32 cellular contexts compared by ENCODE assay signal in genomic region chr9:136740491-136740890, GRCh38. TPM values are rescaled to one million over a fixed set of nuclear protein-coding genes. Genes with fewer than 3 reads are reported as not detected.
DNase-seq lines count a peak whose midpoint lies in the region; ATAC-seq lines count a peak whose summit lies in the region.
"Had no signal": no experiment of that assay in that cellular context is flagged by ENCODE, and none has a peak within 500 bp of the region (broad histone marks: within the 10 kb centered on the region; RNA-seq: fewer than 3 reads in every experiment).

No MANE protein-coding gene starts in this region.

- peak overlapping the region; percentile 31 for H3K4me3 Mint-ChIP-seq in activated T-cell treated with anti-CD3 and anti-CD28 coated beads, Interleukin-2, amount 50 U/mL, for 4 hours
- H3K4me3 Mint-ChIP-seq in CD4-positive, CD25-positive, alpha-beta regulatory T cell, result peak overlapping the region in 3 of 4 donors; percentile 46 to 64 (median 60)
- peak overlapping the region; percentile 92 for H3K4me3 Mint-ChIP-seq in memory B cell
- H3K4me3 Mint-ChIP-seq: activated CD4-positive, alpha-beta T cell treated with anti-CD3 and anti-CD28 coated beads for 36 hours had no signal

- ATAC-seq in activated T-cell treated with anti-CD3 and anti-CD28 coated beads, Interleukin-2, amount 50 U/mL, for 4 hours, result no peak
- ATAC-seq in CD4-positive, CD25-positive, alpha-beta regulatory T cell (ENCODE audit: low read depth in 2 of 2), result no peak
- no peak for ATAC-seq in memory B cell (ENCODE audit: low read depth)
- ATAC-seq: activated CD4-positive, alpha-beta T cell treated with anti-CD3 and anti-CD28 coated beads for 36 hours had no signal

- H3K4me1 Mint-ChIP-seq in activated T-cell treated with anti-CD3 and anti-CD28 coated beads, Interleukin-2, amount 50 U/mL, for 4 hours (ENCODE audit: low read depth), result peaks cover 8% of the 10 kb centered on the region
- peaks cover 0 to 11% (median 0%) of the 10 kb centered on the region in 4 donors for H3K4me1 Mint-ChIP-seq in CD4-positive, CD25-positive, alpha-beta regulatory T cell
- H3K4me1 Mint-ChIP-seq in memory B cell, result peaks cover 16% of the 10 kb centered on the region

- peak overlapping the region in 1 of 3 donors; percentile 67 for H3K27ac Mint-ChIP-seq in CD4-positive, CD25-positive, alpha-beta regulatory T cell
- no peak overlapping the region for H3K27ac Mint-ChIP-seq in memory B cell
- H3K27ac Mint-ChIP-seq: activated CD4-positive, alpha-beta T cell treated with anti-CD3 and anti-CD28 coated beads for 36 hours had no signal

- no peaks in the 10 kb centered on the region for H3K36me3 ChIP-seq in CD4-positive, CD25-positive, alpha-beta regulatory T cell (ENCODE audit: control insufficient read depth, insufficient read depth, low read length)
- H3K36me3 ChIP-seq: adrenal gland, pancreas, thoracic aorta had no signal

- H3K27ac ChIP-seq in CD4-positive, CD25-positive, alpha-beta regulatory T cell (ENCODE audit: insufficient read depth, low read length, poor library complexity, severe bottlenecking), result no peak overlapping the region
- H3K27ac ChIP-seq: adrenal gland, epithelial cell of prostate, pancreas, skin epidermis, thoracic aorta had no signal

- no peaks in the 10 kb centered on the region for H3K36me3 Mint-ChIP-seq in activated T-cell treated with anti-CD3 and anti-CD28 coated beads, Interleukin-2, amount 50 U/mL, for 4 hours (ENCODE audit: insufficient read depth)
- no peaks in the 10 kb centered on the region for H3K36me3 Mint-ChIP-seq in CD4-positive, CD25-positive, alpha-beta regulatory T cell
- peaks cover 14% of the 10 kb centered on the region for H3K36me3 Mint-ChIP-seq in memory B cell

- no peak for DNase-seq in activated T-cell treated with anti-CD3 and anti-CD28 coated beads, Interleukin-2, amount 50 U/mL, for 4 hours
- no peak for DNase-seq in activated T-cell treated with anti-CD3 and anti-CD28 coated beads, Interleukin-2, amount 50 U/mL, for 48 hours
- no peak for DNase-seq in CD4-positive, CD25-positive, alpha-beta regulatory T cell
- DNase-seq in memory B cell (ENCODE audit: low spot score in 2 of 2), result no peak
- no peak for DNase-seq in activated CD4-positive, CD25-positive, alpha-beta regulatory T cell treated with anti-CD3 and anti-CD28 coated beads, Interleukin-2, amount 50 U/mL, for 72 hours
- no peak for DNase-seq in COLO668 (lab: John Stamatoyannopoulos, UW; ENCODE audit: unreplicated experiment)
- DNase-seq: 8988T; activated CD4-positive, alpha-beta T cell treated with anti-CD3 and anti-CD28 coated beads for 36 hours; activated CD8-positive, alpha-beta memory T cell treated with anti-CD3 and anti-CD28 coated beads for 24 hours; activated gamma-delta T cell; activated T-cell treated with anti-CD3 and anti-CD28 coated beads for 4 hours; central memory CD4-positive, alpha-beta T cell; cortex of kidney; DND-41; effector memory CD4-positive, alpha-beta T cell; GF-D8; hippocampal formation; NCI-H1436 treated with DMSO at 0.1 percent for 48 hours; NCI-H2081 treated with DMSO at 0.1 percent for 48 hours; NCI-H226; NCI-H69; stimulated activated naive CD4-positive, alpha-beta T cell had no signal

- H3K9me3 Mint-ChIP-seq in activated T-cell treated with anti-CD3 and anti-CD28 coated beads, Interleukin-2, amount 50 U/mL, for 4 hours, result no peaks in the 10 kb centered on the region
- peaks cover 0 to 2% (median 0%) of the 10 kb centered on the region in 7 donors for H3K9me3 Mint-ChIP-seq in CD4-positive, CD25-positive, alpha-beta regulatory T cell
- H3K9me3 Mint-ChIP-seq in memory B cell, result no peaks in the 10 kb centered on the region

- H3K4me3 ChIP-seq in CD4-positive, CD25-positive, alpha-beta regulatory T cell (ENCODE audit: low read depth, low read length), result no peak overlapping the region
- H3K4me3 ChIP-seq: adrenal gland, pancreas, skin epidermis, thoracic aorta had no signal

- peaks cover 17% of the 10 kb centered on the region for H3K4me1 ChIP-seq in CD4-positive, CD25-positive, alpha-beta regulatory T cell (ENCODE audit: control insufficient read depth, insufficient read depth, low read length, poor library complexity, severe bottlenecking)

- H3K27me3 ChIP-seq in CD4-positive, CD25-positive, alpha-beta regulatory T cell (ENCODE audit: control insufficient read depth, insufficient read depth, low read length), result no peaks in the 10 kb centered on the region
- H3K27me3 ChIP-seq: pancreas had no signal

- H3K27me3 Mint-ChIP-seq in activated T-cell treated with anti-CD3 and anti-CD28 coated beads, Interleukin-2, amount 50 U/mL, for 4 hours (ENCODE audit: low read depth), result peaks cover 3% of the 10 kb centered on the region
- H3K27me3 Mint-ChIP-seq in CD4-positive, CD25-positive, alpha-beta regulatory T cell, result peaks cover 5% of the 10 kb centered on the region
- H3K27me3 Mint-ChIP-seq in memory B cell, result no peaks in the 10 kb centered on the region

- no peaks in the 10 kb centered on the region for H3K9me3 ChIP-seq in CD4-positive, CD25-positive, alpha-beta regulatory T cell (ENCODE audit: control insufficient read depth in 2 of 2, low read length in 2 of 2)
- H3K9me3 ChIP-seq: adrenal gland, pancreas, thoracic aorta had no signal

RNA-seq across cellular contexts. Expression of gene LCN10, which starts 2.2 kb away (rescaled TPM):
- 1 to 10 TPM in 2 of 3 donors, under 1 TPM in 1; 0.82 to 2.4 (median 2.1) TPM for total RNA-seq in activated T-cell treated with anti-CD3 and anti-CD28 coated beads, Interleukin-2, amount 50 U/mL, for 4 hours
- total RNA-seq in CD4-positive, CD25-positive, alpha-beta regulatory T cell, result 0.30 TPM
- polyA plus RNA-seq in CD4-positive, CD25-positive, alpha-beta regulatory T cell, result 1 to 10 TPM; 1.6 to 3.9 (median 3.0) TPM
- total RNA-seq: renal cortical epithelial cell, urinary bladder had no signal
- polyA plus RNA-seq: neural cell had no signal

RNA-seq across cellular contexts. Expression of gene LCN6, which starts 7.8 kb away (rescaled TPM):
- total RNA-seq in activated T-cell treated with anti-CD3 and anti-CD28 coated beads, Interleukin-2, amount 50 U/mL, for 4 hours, result not detected
- not detected for total RNA-seq in CD4-positive, CD25-positive, alpha-beta regulatory T cell
- not detected for polyA plus RNA-seq in CD4-positive, CD25-positive, alpha-beta regulatory T cell
- total RNA-seq: activated CD4-positive, alpha-beta T cell treated with anti-CD3 and anti-CD28 coated beads for 36 hours; renal cortical epithelial cell; T-helper 2 cell treated with Interferon-gamma antibody and Interleukin-4, amounts not matched to agents 100 ng/mL and 5 ng/mL, for 36 hours; urinary bladder had no signal
- polyA plus RNA-seq: neural cell had no signal

RNA-seq across cellular contexts. Expression of gene LCN8, which starts 17.6 kb away (rescaled TPM):
- not detected for total RNA-seq in activated T-cell treated with anti-CD3 and anti-CD28 coated beads, Interleukin-2, amount 50 U/mL, for 4 hours
- total RNA-seq in CD4-positive, CD25-positive, alpha-beta regulatory T cell, result not detected
- not detected for polyA plus RNA-seq in CD4-positive, CD25-positive, alpha-beta regulatory T cell
- total RNA-seq: activated CD4-positive, alpha-beta T cell treated with anti-CD3 and anti-CD28 coated beads for 36 hours; adrenal gland; pancreas; renal cortical epithelial cell; Right ventricle myocardium superior; T-helper 2 cell treated with Interferon-gamma antibody and Interleukin-4, amounts not matched to agents 100 ng/mL and 5 ng/mL, for 36 hours; thoracic aorta; urinary bladder had no signal
- polyA plus RNA-seq: adrenal gland, neural cell, pancreas, urinary bladder had no signal

RNA-seq across cellular contexts. Expression of gene LCN15, which starts 23.8 kb away (rescaled TPM):
- not detected for total RNA-seq in activated T-cell treated with anti-CD3 and anti-CD28 coated beads, Interleukin-2, amount 50 U/mL, for 4 hours
- not detected for total RNA-seq in CD4-positive, CD25-positive, alpha-beta regulatory T cell
- polyA plus RNA-seq in CD4-positive, CD25-positive, alpha-beta regulatory T cell, result not detected
- total RNA-seq: activated CD4-positive, alpha-beta T cell treated with anti-CD3 and anti-CD28 coated beads for 36 hours; adrenal gland; pancreas; renal cortical epithelial cell; Right ventricle myocardium superior; T-helper 2 cell treated with Interferon-gamma antibody and Interleukin-4, amounts not matched to agents 100 ng/mL and 5 ng/mL, for 36 hours; thoracic aorta; urinary bladder had no signal
- polyA plus RNA-seq: adrenal gland, neural cell, pancreas, urinary bladder had no signal

RNA-seq across cellular contexts. Expression of gene DIPK1B, which starts 28.1 kb away (rescaled TPM):
- under 1 TPM in 2 of 3 donors, not detected in 1; 0.16 to 0.18 TPM for total RNA-seq in activated T-cell treated with anti-CD3 and anti-CD28 coated beads, Interleukin-2, amount 50 U/mL, for 4 hours
- 1.3 TPM for total RNA-seq in CD4-positive, CD25-positive, alpha-beta regulatory T cell
- polyA plus RNA-seq in CD4-positive, CD25-positive, alpha-beta regulatory T cell, result under 1 TPM in 1 of 4 donors, not detected in 3; 0.16 TPM

Comparison
In these comparisons a context has a peak if more than half of its experiments do, and no peak if none do; other contexts are left out.
1. H3K4me3 Mint-ChIP-seq: peak in every context shown above with its lines; median percentile 92 in memory B cell; 60 in CD4-positive, CD25-positive, alpha-beta regulatory T cell; 31 in activated T-cell treated with anti-CD3 and anti-CD28 coated beads, Interleukin-2, amount 50 U/mL, for 4 hours.